8 cellular contexts compared by ENCODE assay signal in the genomic region with DNA sequence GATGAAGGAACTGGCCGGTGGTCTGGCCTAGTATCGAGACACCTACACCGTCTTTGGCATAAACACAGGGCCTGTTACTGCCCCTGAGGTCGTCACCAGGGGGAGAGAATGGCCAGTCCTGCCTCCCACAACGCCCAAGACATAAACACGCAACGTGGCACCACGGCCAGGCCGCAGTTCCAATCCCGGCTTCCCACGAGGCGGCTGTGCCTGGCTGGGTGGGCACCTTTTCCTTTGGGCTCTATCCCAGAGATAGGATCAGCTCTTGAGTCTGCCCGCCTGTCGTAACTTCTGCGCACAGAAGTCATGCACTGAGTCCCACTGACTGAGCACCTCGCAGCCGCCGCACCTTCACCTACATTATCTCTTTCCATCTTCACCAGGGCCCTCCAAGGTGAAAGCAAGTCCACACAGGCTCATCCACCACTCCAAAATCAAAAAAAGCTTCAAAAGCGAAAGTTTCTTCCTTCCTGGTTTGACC. TPM values are rescaled to one million over a fixed set of nuclear protein-coding genes. Genes with fewer than 3 reads are reported as not detected.
DNase-seq lines count a peak whose midpoint lies in the region; ATAC-seq, FAIRE-seq and TF ChIP-seq lines count a peak whose summit lies in the region.

No MANE protein-coding gene starts in this region.

- H3K9me3 Mint-ChIP-seq in Calu3 (ENCODE audit: low read depth, unreplicated experiment), result no peaks in the 10 kb centered on the region

- peak; percentile 20 for ATAC-seq in esophagus mucosa
- no peak for ATAC-seq in pancreas
- ATAC-seq in HG03039 (IDR thresholded peaks at IDR 0.05; ENCODE audit: unreplicated experiment), result no peak

- peaks cover 0 to 46% (median 7%) of the 10 kb centered on the region in 4 donors for H3K4me1 ChIP-seq in Peyer's patch
- peaks cover 7 to 18% (median 7%) of the 10 kb centered on the region in 3 donors for H3K4me1 ChIP-seq in pancreas

- no peak for TF ChIP-seq CTCF in Calu3 (IDR thresholded peaks at IDR 0.05; ENCODE audit: unreplicated experiment)
- no peak for TF ChIP-seq CTCF in Peyer's patch (IDR thresholded peaks at IDR 0.05)
- no peak for TF ChIP-seq CTCF in pancreas (IDR thresholded peaks at IDR 0.05)

- H3K27me3 ChIP-seq in Peyer's patch (no peaks in the 10 kb centered on the region), pancreas (no peaks in the 10 kb centered on the region)

- DNase-seq in Calu3, result no peak
- no peak for DNase-seq in Peyer's patch
- DNase-seq in pancreas, result no peak
- no peak for DNase-seq in SIG-M5 (lab: John Stamatoyannopoulos, UW)
- no peak for DNase-seq in COLO668 (lab: John Stamatoyannopoulos, UW; ENCODE audit: unreplicated experiment)
- DNase-seq in SHP77 treated with DMSO at 0.1 percent for 48 hours (lab: John Stamatoyannopoulos, UW), result no peak

- no peak for FAIRE-seq in pancreas (lab: Jason Lieb, UNC)

- H3K36me3 Mint-ChIP-seq in Calu3 (ENCODE audit: insufficient read depth, unreplicated experiment), result peaks cover 43% of the 10 kb centered on the region

- H3K9me3 ChIP-seq in Peyer's patch (no peaks in the 10 kb centered on the region), pancreas (no peaks in the 10 kb centered on the region)

- H3K4me1 Mint-ChIP-seq in Calu3 (ENCODE audit: low read depth, unreplicated experiment), result peaks cover 31% of the 10 kb centered on the region

- peak overlapping the region; percentile 13 to 87 (median 70) for H3K27ac ChIP-seq in Peyer's patch
- H3K27ac ChIP-seq in pancreas, result peak overlapping the region in 1 of 4 donors; percentile 53

- H3K4me3 Mint-ChIP-seq in Calu3 (ENCODE audit: low read depth, unreplicated experiment), result peak overlapping the region; percentile 68

- H3K4me3 ChIP-seq in Peyer's patch (peak overlapping the region; percentile 73 to 100 (median 96)), pancreas (peak overlapping the region; percentile 57 to 76 (median 70))

- CTCF ChIA-PET in Calu3 (lab: Charles Lee), result no interaction called here

- intact Hi-C loops in Calu3 (cut with micrococcal nuclease; ENCODE audit: unreplicated experiment), result no loop called here
- intact Hi-C loops in pancreas (cut with DNase I), result no loop called here

- H3K27me3 Mint-ChIP-seq in Calu3 (ENCODE audit: unreplicated experiment), result no peaks in the 10 kb centered on the region

- TSS peak; percentile 41 for BruUV-seq in Calu3 (replicated peaks; lab: Mats Ljungman, UMichigan)

- no peak for TF ChIP-seq POLR2A in Peyer's patch (IDR thresholded peaks at IDR 0.05)

- H3K36me3 ChIP-seq in Peyer's patch (no peaks in the 10 kb centered on the region), pancreas (no peaks in the 10 kb centered on the region)

- peak overlapping the region; percentile 16 for H3K27ac Mint-ChIP-seq in Calu3 (ENCODE audit: unreplicated experiment)

- 70 to 71% methylated on average over 19 of the region's 19 CpGs for WGBS in pancreas, 2 donors

RNA-seq across cellular contexts. Expression of a gene that starts 1.1 kb away (rescaled TPM):
- total RNA-seq in Calu3 (2022) (22.8 and 28.4 TPM in 2 replicates), Peyer's patch (10 to 100 TPM in 3 of 4 donors, 1 to 10 TPM in 1; 6.0 to 27.3 (median 20.9) TPM), esophagus mucosa (14.8 TPM), pancreas (10 to 100 TPM in 2 of 6 donors, 1 to 10 TPM in 4; 6.9 to 12.9 (median 8.8) TPM)
- 10 to 100 TPM; 18.9 to 20.1 TPM for polyA plus RNA-seq in pancreas

RNA-seq across cellular contexts. Expression of a gene that starts 52.3 kb away (rescaled TPM):
- total RNA-seq in Calu3 (2022) (113 and 126 TPM in 2 replicates), Peyer's patch (100 to 1,000 TPM in 3 of 4 donors, 10 to 100 TPM in 1; 42.1 to 260 (median 188) TPM), esophagus mucosa (12.3 TPM), pancreas (10 to 100 TPM; 15.7 to 44.0 (median 24.8) TPM)
- 10 to 100 TPM; 67.3 to 93.8 TPM for polyA plus RNA-seq in pancreas
